ENCODE assay signal across 13 cellular contexts in the genomic region with DNA sequence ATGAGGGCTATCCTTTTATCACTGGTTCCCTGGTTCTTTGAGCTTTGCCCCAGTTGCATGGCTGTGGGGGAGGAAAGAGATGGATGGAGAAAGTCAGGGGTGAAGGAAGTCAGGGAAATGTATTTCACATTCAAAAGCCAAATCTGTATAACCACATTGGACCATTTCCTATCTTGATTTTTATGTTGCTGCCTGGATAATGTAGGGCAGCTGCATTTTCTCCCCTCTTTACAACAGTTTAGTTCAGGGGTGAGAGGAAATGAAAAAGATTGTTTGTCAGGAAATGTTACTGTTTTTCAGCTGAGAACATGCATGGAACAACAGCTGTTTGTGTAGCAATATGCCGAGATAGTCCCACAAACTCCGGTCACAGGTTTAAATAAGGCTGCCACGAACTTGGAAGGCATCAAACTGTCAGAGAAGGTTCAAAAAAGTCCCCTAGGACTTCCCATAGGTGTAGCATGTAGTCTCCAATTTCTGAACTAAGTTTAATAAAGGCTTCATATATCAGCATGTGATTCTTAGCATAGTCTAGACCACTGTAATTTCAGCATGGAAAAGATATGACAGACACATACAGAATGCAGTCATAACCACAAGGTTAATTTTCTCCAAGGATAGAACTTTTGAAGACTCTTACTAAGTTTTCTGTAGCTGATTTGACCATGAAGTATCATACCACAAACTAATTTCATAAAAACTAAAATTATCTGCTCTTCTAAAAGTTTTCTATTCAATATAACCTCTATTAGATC.
A peak's percentile ranks its signal among the peaks of the same experiment; 100 is the strongest.
DNase-seq lines count a peak whose midpoint lies in the region; ATAC-seq and TF ChIP-seq lines count a peak whose summit lies in the region.
"Had no signal": no experiment of that assay in that cellular context is flagged by ENCODE, and none has a peak within 500 bp of the region (broad histone marks: within the 10 kb centered on the region; RNA-seq: fewer than 3 reads in every experiment).

No MANE protein-coding gene starts in this region.

- no peak for TF ChIP-seq CTCF in fibroblast of the aortic adventitia (IDR thresholded peaks at IDR 0.05; ENCODE audit: insufficient read depth, low read length)

- H3K4me3 ChIP-seq in fibroblast of the aortic adventitia (ENCODE audit: low read depth, low read length) = no peak overlapping the region

- H3K4me1 Mint-ChIP-seq in stimulated activated naive CD8-positive, alpha-beta T cell treated with anti-CD3 and anti-CD28 coated beads, Interleukin-15, amount 100 ng/mL, for 72 hours = no peaks in the 10 kb centered on the region
- H3K4me1 Mint-ChIP-seq: activated naive CD4-positive, alpha-beta T cell treated with anti-CD3 and anti-CD28 coated beads, Interleukin-2, amount 50 U/mL, for 24 hours had no signal

- DNase-seq in fibroblast of the aortic adventitia (ENCODE audit: low read depth) = peak; percentile 51
- peak; percentile 92 for DNase-seq in pulmonary artery endothelial cell (ENCODE audit: low read depth, low spot score)
- DNase-seq in epidermal melanocyte (ENCODE audit: insufficient read length, low spot score) = no peak
- no peak for DNase-seq in stimulated activated CD4-positive, alpha-beta T cell treated with anti-CD3 and anti-CD28 coated beads, Interleukin-4, amount 100 ng/mL, for 1 hour
- DNase-seq in stimulated activated naive CD8-positive, alpha-beta T cell treated with anti-CD3 and anti-CD28 coated beads, Interleukin-15, amount 100 ng/mL, for 72 hours = no peak
- DNase-seq: activated CD4-positive, CD25-positive, alpha-beta regulatory T cell; CD4-positive, CD25-positive, alpha-beta regulatory T cell; NCI-H1092; stimulated activated naive CD8-positive, alpha-beta T cell treated with anti-CD3 and anti-CD28 coated beads, Interleukin-15, Interleukin-2, amounts not matched to agents 100 U/mL and 50 U/mL, for 24 hours had no signal

- no peaks in the 10 kb centered on the region for H3K9me3 Mint-ChIP-seq in stimulated activated naive CD8-positive, alpha-beta T cell treated with anti-CD3 and anti-CD28 coated beads, Interleukin-15, amount 100 ng/mL, for 72 hours

- H3K27ac Mint-ChIP-seq in stimulated activated naive CD8-positive, alpha-beta T cell treated with anti-CD3 and anti-CD28 coated beads, Interleukin-15, amount 100 ng/mL, for 72 hours = no peak overlapping the region
- H3K27ac Mint-ChIP-seq: activated naive CD4-positive, alpha-beta T cell treated with anti-CD3 and anti-CD28 coated beads, Interleukin-2, amount 50 U/mL, for 24 hours; CD4-positive, CD25-positive, alpha-beta regulatory T cell had no signal

- peak; percentile 45 for ATAC-seq in GM19397 (IDR thresholded peaks at IDR 0.05; ENCODE audit: unreplicated experiment)
- peak; percentile 67 for ATAC-seq in SK-N-SH treated with all-trans-retinoic acid at 6 μM for 48 hours
- ATAC-seq in HG02938 (IDR thresholded peaks at IDR 0.05; ENCODE audit: unreplicated experiment) = no peak
- no peak for ATAC-seq in stimulated activated naive CD8-positive, alpha-beta T cell treated with anti-CD3 and anti-CD28 coated beads, Interleukin-15, amount 100 ng/mL, for 72 hours
- ATAC-seq: stimulated activated naive CD8-positive, alpha-beta T cell treated with anti-CD3 and anti-CD28 coated beads, Interleukin-15, Interleukin-2, amounts not matched to agents 100 U/mL and 50 U/mL, for 24 hours had no signal

- H3K27me3 Mint-ChIP-seq in stimulated activated naive CD8-positive, alpha-beta T cell treated with anti-CD3 and anti-CD28 coated beads, Interleukin-15, amount 100 ng/mL, for 72 hours = no peaks in the 10 kb centered on the region
- H3K27me3 Mint-ChIP-seq: activated naive CD4-positive, alpha-beta T cell treated with anti-CD3 and anti-CD28 coated beads, Interleukin-2, amount 50 U/mL, for 24 hours; CD4-positive, CD25-positive, alpha-beta regulatory T cell had no signal

- no peak overlapping the region for H3K4me3 Mint-ChIP-seq in stimulated activated naive CD8-positive, alpha-beta T cell treated with anti-CD3 and anti-CD28 coated beads, Interleukin-15, amount 100 ng/mL, for 72 hours
- H3K4me3 Mint-ChIP-seq: activated naive CD4-positive, alpha-beta T cell treated with anti-CD3 and anti-CD28 coated beads, Interleukin-2, amount 50 U/mL, for 24 hours; CD4-positive, CD25-positive, alpha-beta regulatory T cell had no signal

TF ChIP-seq in SK-N-SH treated with all-trans-retinoic acid at 6 μM for 48 hours, 23 proteins besides CTCF, POLR2A, EP300 and RAD21:
- TF ChIP-seq, protein P1, sequence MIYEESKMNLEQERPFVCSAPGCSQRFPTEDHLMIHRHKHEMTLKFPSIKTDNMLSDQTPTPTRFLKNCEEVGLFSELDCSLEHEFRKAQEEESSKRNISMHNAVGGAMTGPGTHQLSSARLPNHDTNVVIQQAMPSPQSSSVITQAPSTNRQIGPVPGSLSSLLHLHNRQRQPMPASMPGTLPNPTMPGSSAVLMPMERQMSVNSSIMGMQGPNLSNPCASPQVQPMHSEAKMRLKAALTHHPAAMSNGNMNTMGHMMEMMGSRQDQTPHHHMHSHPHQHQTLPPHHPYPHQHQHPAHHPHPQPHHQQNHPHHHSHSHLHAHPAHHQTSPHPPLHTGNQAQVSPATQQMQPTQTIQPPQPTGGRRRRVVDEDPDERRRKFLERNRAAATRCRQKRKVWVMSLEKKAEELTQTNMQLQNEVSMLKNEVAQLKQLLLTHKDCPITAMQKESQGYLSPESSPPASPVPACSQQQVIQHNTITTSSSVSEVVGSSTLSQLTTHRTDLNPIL (CRISPR knock-in tag; IDR thresholded peaks at IDR 0.05; ENCODE audit: low read depth) = no peak
- TF ChIP-seq GLIS3 (CRISPR knock-in tag; IDR thresholded peaks at IDR 0.05) (no peak), ESRRG (CRISPR knock-in tag; IDR thresholded peaks at IDR 0.05) (no peak), ZNF8 (CRISPR knock-in tag; IDR thresholded peaks at IDR 0.05) (no peak), ZNF565 (CRISPR knock-in tag; conservative IDR thresholded peaks at IDR 0.05; ENCODE audit: low read depth) (no peak), TCF4 (CRISPR knock-in tag; IDR thresholded peaks at IDR 0.05; ENCODE audit: borderline replicate concordance) (no peak), ZC3H10 (CRISPR knock-in tag; IDR thresholded peaks at IDR 0.05) (no peak), ZFP30 (CRISPR knock-in tag; IDR thresholded peaks at IDR 0.05) (no peak), ZFP3 (CRISPR knock-in tag; IDR thresholded peaks at IDR 0.05) (no peak), SNAI2 (CRISPR knock-in tag; IDR thresholded peaks at IDR 0.05) (no peak), ZNF70 (CRISPR knock-in tag; IDR thresholded peaks at IDR 0.05) (no peak), TOX (CRISPR knock-in tag; IDR thresholded peaks at IDR 0.05; ENCODE audit: borderline replicate concordance) (no peak)
- TF ChIP-seq, protein P2, sequence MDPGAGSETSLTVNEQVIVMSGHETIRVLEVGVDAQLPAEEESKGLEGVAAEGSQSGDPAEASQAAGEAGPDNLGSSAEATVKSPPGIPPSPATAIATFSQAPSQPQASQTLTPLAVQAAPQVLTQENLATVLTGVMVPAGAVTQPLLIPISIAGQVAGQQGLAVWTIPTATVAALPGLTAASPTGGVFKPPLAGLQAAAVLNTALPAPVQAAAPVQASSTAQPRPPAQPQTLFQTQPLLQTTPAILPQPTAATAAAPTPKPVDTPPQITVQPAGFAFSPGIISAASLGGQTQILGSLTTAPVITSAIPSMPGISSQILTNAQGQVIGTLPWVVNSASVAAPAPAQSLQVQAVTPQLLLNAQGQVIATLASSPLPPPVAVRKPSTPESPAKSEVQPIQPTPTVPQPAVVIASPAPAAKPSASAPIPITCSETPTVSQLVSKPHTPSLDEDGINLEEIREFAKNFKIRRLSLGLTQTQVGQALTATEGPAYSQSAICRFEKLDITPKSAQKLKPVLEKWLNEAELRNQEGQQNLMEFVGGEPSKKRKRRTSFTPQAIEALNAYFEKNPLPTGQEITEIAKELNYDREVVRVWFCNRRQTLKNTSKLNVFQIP (CRISPR knock-in tag; IDR thresholded peaks at IDR 0.05; ENCODE audit: borderline replicate concordance, low read depth) = no peak
- TF ChIP-seq, protein P3, sequence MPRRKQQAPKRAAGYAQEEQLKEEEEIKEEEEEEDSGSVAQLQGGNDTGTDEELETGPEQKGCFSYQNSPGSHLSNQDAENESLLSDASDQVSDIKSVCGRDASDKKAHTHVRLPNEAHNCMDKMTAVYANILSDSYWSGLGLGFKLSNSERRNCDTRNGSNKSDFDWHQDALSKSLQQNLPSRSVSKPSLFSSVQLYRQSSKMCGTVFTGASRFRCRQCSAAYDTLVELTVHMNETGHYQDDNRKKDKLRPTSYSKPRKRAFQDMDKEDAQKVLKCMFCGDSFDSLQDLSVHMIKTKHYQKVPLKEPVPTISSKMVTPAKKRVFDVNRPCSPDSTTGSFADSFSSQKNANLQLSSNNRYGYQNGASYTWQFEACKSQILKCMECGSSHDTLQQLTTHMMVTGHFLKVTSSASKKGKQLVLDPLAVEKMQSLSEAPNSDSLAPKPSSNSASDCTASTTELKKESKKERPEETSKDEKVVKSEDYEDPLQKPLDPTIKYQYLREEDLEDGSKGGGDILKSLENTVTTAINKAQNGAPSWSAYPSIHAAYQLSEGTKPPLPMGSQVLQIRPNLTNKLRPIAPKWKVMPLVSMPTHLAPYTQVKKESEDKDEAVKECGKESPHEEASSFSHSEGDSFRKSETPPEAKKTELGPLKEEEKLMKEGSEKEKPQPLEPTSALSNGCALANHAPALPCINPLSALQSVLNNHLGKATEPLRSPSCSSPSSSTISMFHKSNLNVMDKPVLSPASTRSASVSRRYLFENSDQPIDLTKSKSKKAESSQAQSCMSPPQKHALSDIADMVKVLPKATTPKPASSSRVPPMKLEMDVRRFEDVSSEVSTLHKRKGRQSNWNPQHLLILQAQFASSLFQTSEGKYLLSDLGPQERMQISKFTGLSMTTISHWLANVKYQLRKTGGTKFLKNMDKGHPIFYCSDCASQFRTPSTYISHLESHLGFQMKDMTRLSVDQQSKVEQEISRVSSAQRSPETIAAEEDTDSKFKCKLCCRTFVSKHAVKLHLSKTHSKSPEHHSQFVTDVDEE (CRISPR knock-in tag; IDR thresholded peaks at IDR 0.05) = no peak
- TF ChIP-seq, protein P4, sequence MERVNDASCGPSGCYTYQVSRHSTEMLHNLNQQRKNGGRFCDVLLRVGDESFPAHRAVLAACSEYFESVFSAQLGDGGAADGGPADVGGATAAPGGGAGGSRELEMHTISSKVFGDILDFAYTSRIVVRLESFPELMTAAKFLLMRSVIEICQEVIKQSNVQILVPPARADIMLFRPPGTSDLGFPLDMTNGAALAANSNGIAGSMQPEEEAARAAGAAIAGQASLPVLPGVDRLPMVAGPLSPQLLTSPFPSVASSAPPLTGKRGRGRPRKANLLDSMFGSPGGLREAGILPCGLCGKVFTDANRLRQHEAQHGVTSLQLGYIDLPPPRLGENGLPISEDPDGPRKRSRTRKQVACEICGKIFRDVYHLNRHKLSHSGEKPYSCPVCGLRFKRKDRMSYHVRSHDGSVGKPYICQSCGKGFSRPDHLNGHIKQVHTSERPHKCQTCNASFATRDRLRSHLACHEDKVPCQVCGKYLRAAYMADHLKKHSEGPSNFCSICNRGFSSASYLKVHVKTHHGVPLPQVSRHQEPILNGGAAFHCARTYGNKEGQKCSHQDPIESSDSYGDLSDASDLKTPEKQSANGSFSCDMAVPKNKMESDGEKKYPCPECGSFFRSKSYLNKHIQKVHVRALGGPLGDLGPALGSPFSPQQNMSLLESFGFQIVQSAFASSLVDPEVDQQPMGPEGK (CRISPR knock-in tag; IDR thresholded peaks at IDR 0.05; ENCODE audit: borderline replicate concordance) = no peak

Comparison
In these comparisons a context has a peak if more than half of its experiments do, and no peak if none do; other contexts are left out.
1. ATAC-seq: peak in GM19397 (single experiment) and SK-N-SH treated with all-trans-retinoic acid at 6 μM for 48 hours (single experiment); none in HG02938 (single experiment) and stimulated activated naive CD8-positive, alpha-beta T cell treated with anti-CD3 and anti-CD28 coated beads, Interleukin-15, amount 100 ng/mL, for 72 hours (single experiment).
2. DNase-seq: peak in fibroblast of the aortic adventitia (single experiment) and pulmonary artery endothelial cell (single experiment); none in epidermal melanocyte (single experiment), stimulated activated CD4-positive, alpha-beta T cell treated with anti-CD3 and anti-CD28 coated beads, Interleukin-4, amount 100 ng/mL, for 1 hour (single experiment) and stimulated activated naive CD8-positive, alpha-beta T cell treated with anti-CD3 and anti-CD28 coated beads, Interleukin-15, amount 100 ng/mL, for 72 hours (0 of 2).